In the genomic region with DNA sequence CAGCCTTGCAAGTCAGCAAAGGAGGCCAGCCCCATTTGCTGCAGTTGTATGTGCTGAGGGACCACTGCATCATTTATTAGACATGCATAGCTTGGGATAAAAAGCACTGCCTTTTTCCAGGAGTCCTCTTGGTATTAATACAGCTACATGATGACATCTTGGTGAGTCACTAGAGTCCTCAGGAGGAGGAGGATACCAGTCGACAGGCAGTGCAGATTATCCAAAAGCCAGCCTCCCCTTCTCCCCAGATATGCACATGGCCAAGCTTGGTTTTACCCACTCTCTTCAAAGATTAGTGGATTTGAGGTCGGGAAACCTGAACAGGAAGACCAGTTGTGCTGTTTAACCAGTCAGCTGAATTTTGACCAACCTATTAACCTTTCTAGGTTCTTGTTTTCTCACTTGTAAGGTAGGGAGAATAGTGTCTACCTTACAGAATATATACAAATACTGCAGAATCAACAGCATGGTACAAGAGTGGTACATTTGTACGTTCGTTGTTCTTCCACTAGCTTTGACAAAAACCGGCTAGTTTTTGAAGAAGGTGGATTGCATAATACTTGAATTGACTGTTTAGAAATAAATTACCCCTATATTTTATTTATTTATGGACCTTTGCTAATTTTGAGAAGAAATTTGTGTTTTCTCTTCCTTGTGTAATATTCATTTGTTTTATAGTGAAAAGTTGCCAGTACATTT, we compare ENCODE assay signal across 14 cellular contexts. TPM values are rescaled to one million over a fixed set of nuclear protein-coding genes. Genes with fewer than 3 reads are reported as not detected.
DNase-seq lines count a peak whose midpoint lies in the region; ATAC-seq, FAIRE-seq and TF ChIP-seq lines count a peak whose summit lies in the region.
"Had no signal": no experiment of that assay in that cellular context is flagged by ENCODE, and none has a peak within 500 bp of the region (broad histone marks: within the 10 kb centered on the region; RNA-seq: fewer than 3 reads in every experiment).

No MANE protein-coding gene starts in this region.

- no peak overlapping the region for H2BK12ac ChIP-seq in mesenchymal stem cell (ENCODE audit: low read length in 2 of 2)

- H3K9me3 ChIP-seq in CD8-positive, alpha-beta T cell (ENCODE audit: low read length): no peaks in the 10 kb centered on the region
- no peaks in the 10 kb centered on the region for H3K9me3 ChIP-seq in K562 (replicated peaks; ENCODE audit: control insufficient read depth, insufficient read depth, low read depth, low read length)
- no peaks in the 10 kb centered on the region for H3K9me3 ChIP-seq in mesenchymal stem cell (ENCODE audit: control insufficient read depth, low read length)
- H3K9me3 ChIP-seq: lower lobe of right lung, prostate gland, thoracic aorta had no signal

- peaks cover 46% of the 10 kb centered on the region for H3K4me1 Mint-ChIP-seq in CD8-positive, alpha-beta T cell (ENCODE audit: low read depth)

- no peak for DNase-seq in CD8-positive, alpha-beta T cell
- DNase-seq in HTR-8/SVneo (ENCODE audit: insufficient read length, low spot score) (peak; percentile 91), K562 (ENCODE audit: extremely low read depth in 1 of 4, low spot score in 3 of 4) (peak in 3 of 4 experiments; percentile 18 to 56 (median 54)), mesenchymal stem cell (peak; percentile 75), T-helper 1 cell (no peak), omental fat pad (ENCODE audit: low spot score) (no peak)
- DNase-seq: Calu3, lower lobe of right lung had no signal

- TF ChIP-seq EP300 in K562 (IDR thresholded peaks at IDR 0.05; ENCODE audit: low read length): peak; percentile 19; the same call in 1 of the 2 replicates

- H3K23ac ChIP-seq in mesenchymal stem cell (ENCODE audit: low read length in 2 of 2): no peak overlapping the region

- H3K9me3 Mint-ChIP-seq in CD8-positive, alpha-beta T cell: no peaks in the 10 kb centered on the region

- no peak overlapping the region for H2BK120ac ChIP-seq in mesenchymal stem cell (ENCODE audit: low read depth, low read length)

- 58% methylated on average over 5 of the region's 5 CpGs for WGBS in K562 (ENCODE audit: insufficient coverage, low coverage, missing lambda C conversion rate)
- 0% methylated on average over 1 of the region's 5 CpGs for WGBS in mesenchymal stem cell

- no peak for TF ChIP-seq RAD21 in K562 (CRISPR knock-in tag; conservative IDR thresholded peaks at IDR 0.05 in 1 of 2, IDR thresholded peaks at IDR 0.05 in 1 of 2)

- H2AFZ ChIP-seq in K562 (ENCODE audit: low read depth, low read length) (no peak overlapping the region), mesenchymal stem cell (ENCODE audit: low read depth, low read length) (no peak overlapping the region)

- CTCF ChIA-PET in CD8-positive, alpha-beta T cell (lab: Charles Lee): interaction anchor here (1.4 kb wide), 1 partner anchor 188 kb away, joined by 3 read pairs; no protein-coding TSS in a partner anchor
- CTCF ChIA-PET in K562 (lab: Yijun Ruan, JAX; ENCODE audit: low intra/inter-chr PET ratio): no interaction called here

- peak overlapping the region; percentile 52 for H3K27ac Mint-ChIP-seq in CD8-positive, alpha-beta T cell
- H3K27ac Mint-ChIP-seq: activated T-helper 1 cell treated with anti-CD3 and anti-CD28 coated beads, Interleukin-12 subunit alpha, Interleukin-12 subunit beta, Interleukin-2, Interleukin-4 antibody, amounts not matched to agents 30 ng/mL and 10 ng/mL and 1 ng/mL, durations not matched to agents 14 hours and 24 hours and 36 hours had no signal

- H3K4me3 Mint-ChIP-seq in CD8-positive, alpha-beta T cell: no peak overlapping the region
- H3K4me3 Mint-ChIP-seq: activated T-helper 1 cell treated with anti-CD3 and anti-CD28 coated beads, Interleukin-12 subunit alpha, Interleukin-12 subunit beta, Interleukin-2, Interleukin-4 antibody, amounts not matched to agents 30 ng/mL and 10 ng/mL and 1 ng/mL, durations not matched to agents 14 hours and 24 hours and 36 hours had no signal

- POLR2A ChIA-PET in CD8-positive, alpha-beta T cell (lab: Charles Lee): interaction anchor here (1.0 kb wide), 1 partner anchor 66 kb away, joined by 3 read pairs; no protein-coding TSS in a partner anchor
- POLR2A ChIA-PET in K562 (lab: Yijun Ruan, JAX): interaction anchor here (0.6 to 2.1 kb wide), 8 partner anchors 8 to 60 kb away, joined by 3 to 5 read pairs (median 4); no protein-coding TSS in a partner anchor

- no peak overlapping the region for H4K8ac ChIP-seq in mesenchymal stem cell (ENCODE audit: low read length)

- peaks cover 53% of the 10 kb centered on the region for H3K36me3 Mint-ChIP-seq in CD8-positive, alpha-beta T cell

- H3K36me3 ChIP-seq in CD8-positive, alpha-beta T cell (ENCODE audit: insufficient read depth, low read length): peaks cover 17% of the 10 kb centered on the region
- H3K36me3 ChIP-seq in K562 (ENCODE audit: control insufficient read depth, insufficient read depth, low read length) (peaks cover 81% of the 10 kb centered on the region), mesenchymal stem cell (ENCODE audit: control insufficient read depth in 1 of 2, insufficient read depth in 2 of 2, low read depth in 1 of 2, low read length in 2 of 2) (peaks cover 7 to 55% of the 10 kb centered on the region in 2 experiments)
- H3K36me3 ChIP-seq: prostate gland, thoracic aorta had no signal

- no peak for TF ChIP-seq CTCF in CD8-positive, alpha-beta T cell (IDR thresholded peaks at IDR 0.05)
- TF ChIP-seq CTCF in K562 (IDR thresholded peaks at IDR 0.05 in 2 of 3, conservative IDR thresholded peaks at IDR 0.05 in 1 of 3; ENCODE audit: insufficient read depth in 2 of 3, low read depth in 1 of 3, low read length in 3 of 3): no peak
- TF ChIP-seq CTCF in omental fat pad (IDR thresholded peaks at IDR 0.05): no peak

- H3K79me2 ChIP-seq in K562 (ENCODE audit: control insufficient read depth, insufficient read depth, low read length): peaks cover 95% of the 10 kb centered on the region

- BruUV-seq in K562 (replicated peaks; lab: Mats Ljungman, UMichigan): no TSS peak

- no peaks in the 10 kb centered on the region for H3K27me3 Mint-ChIP-seq in CD8-positive, alpha-beta T cell (ENCODE audit: low read depth)

- H3K4ac ChIP-seq in mesenchymal stem cell (ENCODE audit: low read depth in 1 of 2, low read length in 2 of 2): no peak overlapping the region

- H4K91ac ChIP-seq in mesenchymal stem cell (ENCODE audit: low read length): no peak overlapping the region

- peak overlapping the region; percentile 75 for H2AK5ac ChIP-seq in mesenchymal stem cell (ENCODE audit: low read length, severe bottlenecking)

- H3K79me1 ChIP-seq in mesenchymal stem cell (replicated peaks; ENCODE audit: low read length, poor library complexity, severe bottlenecking): peaks cover 20% of the 10 kb centered on the region

- peak overlapping the region; percentile 33 for H2BK5ac ChIP-seq in mesenchymal stem cell (ENCODE audit: low read depth, low read length, poor library complexity, severe bottlenecking)

- no peak overlapping the region for H3K18ac ChIP-seq in mesenchymal stem cell (ENCODE audit: low read depth in 1 of 2, low read length in 2 of 2)

- FAIRE-seq in HTR-8/SVneo (lab: Jason Lieb, UNC) (peak; percentile 95), K562 (lab: Jason Lieb, UNC) (peak; percentile 84)

- no peak overlapping the region for H3K4me3 ChIP-seq in CD8-positive, alpha-beta T cell (ENCODE audit: low read depth, low read length)
- H3K4me3 ChIP-seq in K562: no peak overlapping the region
- H3K4me3 ChIP-seq in mesenchymal stem cell (ENCODE audit: insufficient read depth in 1 of 2, low read depth in 1 of 2, low read length in 2 of 2): no peak overlapping the region
- H3K4me3 ChIP-seq: lower lobe of right lung, prostate gland, thoracic aorta had no signal

- H3K4me2 ChIP-seq in K562 (ENCODE audit: insufficient read depth, low read length) (no peak overlapping the region), mesenchymal stem cell (ENCODE audit: low read length, poor library complexity, severe bottlenecking) (no peak overlapping the region)

- no peak overlapping the region for H3K14ac ChIP-seq in mesenchymal stem cell (ENCODE audit: low read length in 2 of 2)

- H3K9ac ChIP-seq in K562 (ENCODE audit: insufficient read depth in 1 of 2, low read depth in 2 of 2, low read length in 2 of 2) (no peak overlapping the region), mesenchymal stem cell (ENCODE audit: low read length) (no peak overlapping the region)

- peaks cover 12% of the 10 kb centered on the region for H3K4me1 ChIP-seq in CD8-positive, alpha-beta T cell (ENCODE audit: insufficient read depth, low read length)
- peaks cover 0 to 9% of the 10 kb centered on the region in 2 experiments; a peak in 2 of 5 replicates for H3K4me1 ChIP-seq in K562 (replicated peaks in 1 of 2; ENCODE audit: control insufficient read depth in 2 of 2, insufficient read depth in 2 of 2, low read length in 2 of 2)
- peaks cover 5% of the 10 kb centered on the region for H3K4me1 ChIP-seq in mesenchymal stem cell (ENCODE audit: control insufficient read depth, insufficient read depth, low read depth, low read length)
- H3K4me1 ChIP-seq: prostate gland had no signal

- intact Hi-C loops in CD8-positive, alpha-beta T cell (cut with DNase I, micrococcal nuclease): no loop called here
- intact Hi-C loops in K562 (cut with micrococcal nuclease): no loop called here

- TF ChIP-seq POLR2A in K562 (conservative IDR thresholded peaks at IDR 0.05): no peak

- no peak overlapping the region for H2BK15ac ChIP-seq in mesenchymal stem cell (ENCODE audit: low read depth, poor library complexity, severe bottlenecking)

- peaks cover 12% of the 10 kb centered on the region for H4K20me1 ChIP-seq in K562 (replicated peaks; ENCODE audit: control insufficient read depth, insufficient read depth, low read length)

- H3K27ac ChIP-seq in CD8-positive, alpha-beta T cell (ENCODE audit: low read depth, low read length): no peak overlapping the region
- no peak overlapping the region; the same call in 2 of the 3 replicates for H3K27ac ChIP-seq in K562 (ENCODE audit: extremely low read depth, low read depth, low read length)
- H3K27ac ChIP-seq in mesenchymal stem cell (ENCODE audit: low read length, poor library complexity, severe bottlenecking): peak overlapping the region; percentile 80
- H3K27ac ChIP-seq: lower lobe of right lung, prostate gland, thoracic aorta, VCaP had no signal

- no peaks in the 10 kb centered on the region for H3K27me3 ChIP-seq in CD8-positive, alpha-beta T cell (ENCODE audit: insufficient read depth, low read length)
- no peaks in the 10 kb centered on the region for H3K27me3 ChIP-seq in K562 (ENCODE audit: control insufficient read depth in 2 of 2, insufficient read depth in 2 of 2, low read length in 2 of 2)
- H3K27me3 ChIP-seq in mesenchymal stem cell (ENCODE audit: control insufficient read depth in 1 of 2, insufficient read depth in 1 of 2, low read length in 2 of 2): no peaks in the 10 kb centered on the region

- in situ Hi-C loops in K562 (cut with MboI): no loop called here

- no peak for ATAC-seq in CD8-positive, alpha-beta T cell
- ATAC-seq in K562: peak; percentile 76
- ATAC-seq in GM21723 (IDR thresholded peaks at IDR 0.05; ENCODE audit: unreplicated experiment): no peak
- no peak for ATAC-seq in HG03442 (IDR thresholded peaks at IDR 0.05; ENCODE audit: unreplicated experiment)
- no peak for ATAC-seq in omental fat pad (ENCODE audit: low FRiP score)

- no peaks in the 10 kb centered on the region for H3K9me1 ChIP-seq in K562 (ENCODE audit: control insufficient read depth, insufficient read depth, low read length)

RNA-seq across cellular contexts. Expression of a gene that starts 31.9 kb away (rescaled TPM):
- 10 to 100 TPM; 29.3 to 32.3 TPM for total RNA-seq in CD8-positive, alpha-beta T cell
- total RNA-seq in K562 (2011; cell fraction: chromatin; rRNA removed; ENCODE audit: low replicate concordance): 28.5 and 56.2 TPM in 2 replicates
- 14.8 and 19.5 TPM in 2 replicates for total RNA-seq in K562 (2011; cell fraction: nucleolus; rRNA removed)
- 43.9 and 84.6 TPM in 2 replicates for total RNA-seq in K562 (2011; cell fraction: nucleoplasm; rRNA removed)
- total RNA-seq in K562 (2014; rRNA removed) (9.4 and 10.5 TPM in 2 replicates), K562 (2014; rRNA removed; fragmentation: Illumina TruSeq; extraction: Trizol) (27.9 and 29.5 TPM in 2 replicates), K562 (2015; rRNA removed; fragmentation: Illumina TruSeq; extraction: Trizol) (22.7 and 25.7 TPM in 2 replicates), K562 (2021) (50.7 and 50.8 TPM in 2 replicates), omental fat pad (10 to 100 TPM; 21.4 to 26.8 (median 23.6) TPM)
- polyA plus RNA-seq in K562 (2011; rRNA removed) (22.6 and 40.3 TPM in 2 replicates), K562 (2014; fragmentation: Illumina TruSeq; extraction: Trizol) (51.0 and 51.2 TPM in 2 replicates), K562 (2014; fragmentation: Nextera tagmentation; extraction: Ambion mirVana) (1 to 10 TPM; 3.4 to 8.4 TPM), K562 (2014; rRNA removed) (32.7 and 34.3 TPM in 2 replicates)
- 18.5 and 29.2 TPM in 2 replicates for polyA plus RNA-seq in K562 (2011; cell fraction: cytosol; rRNA removed)
- 22.9 and 26.1 TPM in 2 replicates for polyA plus RNA-seq in K562 (2011; cell fraction: nucleus; rRNA removed)
- 41.2 and 44.4 TPM in 2 replicates for polyA plus RNA-seq in K562 (2012)
- 25.1 and 32.6 TPM in 2 replicates for polyA minus RNA-seq in K562 (2011; rRNA and poly(A)+ RNA removed)
- 23.1 and 26.0 TPM in 2 replicates for polyA minus RNA-seq in K562 (2011; cell fraction: cytosol; rRNA and poly(A)+ RNA removed)
- polyA minus RNA-seq in K562 (2011; cell fraction: nucleus; rRNA and poly(A)+ RNA removed): 12.1 and 20.3 TPM in 2 replicates
- polyA plus RNA-seq in mesenchymal stem cell (2013, experiment 1 of 2): 27.2 TPM
- 28.8 TPM for polyA plus RNA-seq in mesenchymal stem cell (2013, experiment 2 of 2)

Comparison
In these comparisons a context has a peak if more than half of its experiments do, and no peak if none do; other contexts are left out.
1. DNase-seq: peak in HTR-8/SVneo (single experiment), K562 (3 of 4) and mesenchymal stem cell (single experiment); none in CD8-positive, alpha-beta T cell (0 of 7), T-helper 1 cell (0 of 5) and omental fat pad (single experiment).